ENCODE assay signal across 11 cellular contexts in the genomic region with DNA sequence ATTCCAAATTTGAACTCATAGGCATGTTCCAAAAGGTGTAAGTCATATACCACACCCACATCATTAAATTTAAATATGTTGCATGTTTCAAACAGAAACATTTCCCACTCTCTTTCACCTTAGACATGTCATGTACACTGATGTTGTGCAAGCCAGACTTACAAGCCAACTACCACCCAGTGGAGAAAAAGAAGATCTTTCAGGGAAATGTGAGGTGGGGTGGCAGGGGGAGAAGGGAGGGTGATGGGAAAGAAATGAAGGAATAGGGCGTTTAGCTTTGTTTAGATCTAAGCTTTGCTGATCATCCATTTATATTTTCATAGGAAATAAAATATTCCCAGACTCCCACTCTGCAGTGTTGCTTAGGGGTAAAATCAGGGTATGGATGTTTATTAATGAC. TPM values are rescaled to one million over a fixed set of nuclear protein-coding genes. Genes with fewer than 3 reads are reported as not detected.
A peak's percentile ranks its signal among the peaks of the same experiment; 100 is the strongest.
DNase-seq lines count a peak whose midpoint lies in the region; ATAC-seq and TF ChIP-seq lines count a peak whose summit lies in the region.
"Had no signal": no experiment of that assay in that cellular context is flagged by ENCODE, and none has a peak within 500 bp of the region (broad histone marks: within the 10 kb centered on the region; RNA-seq: fewer than 3 reads in every experiment).

No MANE protein-coding gene starts in this region.

- H3K4me1 ChIP-seq in right atrium auricular region (peaks cover 0 to 10% of the 10 kb centered on the region in 2 donors), ascending aorta (peaks cover 0 to 5% of the 10 kb centered on the region in 2 donors), vagina (peaks cover 5% of the 10 kb centered on the region)

- H3K9me3 Mint-ChIP-seq in memory B cell, result no peaks in the 10 kb centered on the region
- no peaks in the 10 kb centered on the region for H3K9me3 Mint-ChIP-seq in activated T-helper 17 cell treated with anti-CD3 and anti-CD28 coated beads, Interleukin-2, amount 50 U/mL, for 72 hours
- H3K9me3 Mint-ChIP-seq: H9 had no signal

- H3K27me3 ChIP-seq in right atrium auricular region (no peaks in the 10 kb centered on the region), ascending aorta (no peaks in the 10 kb centered on the region), vagina (no peaks in the 10 kb centered on the region)

- no peak overlapping the region for H3K27ac Mint-ChIP-seq in memory B cell
- no peak overlapping the region for H3K27ac Mint-ChIP-seq in activated T-helper 17 cell treated with anti-CD3 and anti-CD28 coated beads, Interleukin-2, amount 50 U/mL, for 72 hours
- H3K27ac Mint-ChIP-seq: activated CD8-positive, alpha-beta T cell treated with anti-CD3 and anti-CD28 coated beads, Interleukin-2, amount 10 ng/mL, durations not matched to agents 7 days and 5 days had no signal

- no peak for ATAC-seq in memory B cell (ENCODE audit: low read depth)
- ATAC-seq in HG02938 (IDR thresholded peaks at IDR 0.05; ENCODE audit: unreplicated experiment), result no peak
- ATAC-seq in activated T-helper 17 cell treated with anti-CD3 and anti-CD28 coated beads, Interleukin-2, amount 50 U/mL, for 72 hours (replicated peaks), result no peak
- ATAC-seq: activated CD8-positive, alpha-beta T cell treated with anti-CD3 and anti-CD28 coated beads, Interleukin-2, amount 10 ng/mL, durations not matched to agents 7 days and 5 days had no signal

- H3K4me1 Mint-ChIP-seq in memory B cell, result peaks cover 13% of the 10 kb centered on the region
- peaks cover 6% of the 10 kb centered on the region for H3K4me1 Mint-ChIP-seq in activated T-helper 17 cell treated with anti-CD3 and anti-CD28 coated beads, Interleukin-2, amount 50 U/mL, for 72 hours

- H3K27me3 Mint-ChIP-seq in memory B cell, result peaks cover 8% of the 10 kb centered on the region
- H3K27me3 Mint-ChIP-seq in activated T-helper 17 cell treated with anti-CD3 and anti-CD28 coated beads, Interleukin-2, amount 50 U/mL, for 72 hours, result peaks cover 16% of the 10 kb centered on the region

- intact Hi-C loops in cardiac septum (cut with DNase I), result no loop called here
- intact Hi-C loops in ascending aorta (cut with DNase I), result no loop called here
- intact Hi-C loops in vagina (cut with DNase I), result no loop called here

- DNase-seq in right atrium auricular region (ENCODE audit: low spot score) (no peak), cardiac septum (ENCODE audit: low spot score) (no peak), ascending aorta (ENCODE audit: low spot score in 2 of 2) (no peak), memory B cell (ENCODE audit: low spot score in 2 of 2) (no peak), vagina (ENCODE audit: extremely low spot score in 2 of 2) (no peak), SK-N-DZ (ENCODE audit: low spot score) (no peak)
- DNase-seq: activated CD8-positive, alpha-beta T cell treated with anti-CD3 and anti-CD28 coated beads, Interleukin-2, amount 10 ng/mL, durations not matched to agents 7 days and 5 days; central memory CD4-positive, alpha-beta T cell; H9 had no signal

- peak overlapping the region; percentile 58 to 62 for H3K4me3 ChIP-seq in right atrium auricular region
- peak overlapping the region; percentile 78 to 95 for H3K4me3 ChIP-seq in ascending aorta
- peak overlapping the region; percentile 22 to 67 for H3K4me3 ChIP-seq in vagina

- TF ChIP-seq CTCF in right atrium auricular region (IDR thresholded peaks at IDR 0.05) (no peak), ascending aorta (IDR thresholded peaks at IDR 0.05) (no peak), vagina (IDR thresholded peaks at IDR 0.05) (no peak)

- no peaks in the 10 kb centered on the region for H3K36me3 ChIP-seq in right atrium auricular region
- no peaks in the 10 kb centered on the region for H3K36me3 ChIP-seq in ascending aorta
- H3K36me3 ChIP-seq in vagina, result no peaks in the 10 kb centered on the region

- H3K36me3 Mint-ChIP-seq in memory B cell, result peaks cover 2% of the 10 kb centered on the region
- no peaks in the 10 kb centered on the region for H3K36me3 Mint-ChIP-seq in activated T-helper 17 cell treated with anti-CD3 and anti-CD28 coated beads, Interleukin-2, amount 50 U/mL, for 72 hours (ENCODE audit: low read depth)

- TF ChIP-seq POLR2A in vagina (IDR thresholded peaks at IDR 0.05), result no peak

- peak overlapping the region in 1 of 2 donors; percentile 83 for H3K27ac ChIP-seq in right atrium auricular region
- peak overlapping the region; percentile 13 to 92 for H3K27ac ChIP-seq in ascending aorta
- no peak overlapping the region for H3K27ac ChIP-seq in vagina

- no peaks in the 10 kb centered on the region for H3K9me3 ChIP-seq in right atrium auricular region
- no peaks in the 10 kb centered on the region for H3K9me3 ChIP-seq in ascending aorta
- H3K9me3 ChIP-seq in vagina, result no peaks in the 10 kb centered on the region

- H3K4me3 Mint-ChIP-seq in memory B cell, result peak overlapping the region; percentile 19
- H3K4me3 Mint-ChIP-seq in activated T-helper 17 cell treated with anti-CD3 and anti-CD28 coated beads, Interleukin-2, amount 50 U/mL, for 72 hours, result no peak overlapping the region
- H3K4me3 Mint-ChIP-seq: activated CD8-positive, alpha-beta T cell treated with anti-CD3 and anti-CD28 coated beads, Interleukin-2, amount 10 ng/mL, durations not matched to agents 7 days and 5 days; H9 had no signal

RNA-seq across cellular contexts. Expression of a gene that starts 1.6 kb away (rescaled TPM):
- total RNA-seq in right atrium auricular region, result 1 to 10 TPM; 9.3 to 9.9 TPM
- 5.2 TPM for total RNA-seq in cardiac septum
- total RNA-seq in ascending aorta, result 42.8 TPM
- 19.2 TPM for total RNA-seq in vagina
- polyA plus RNA-seq in SK-N-DZ (2014; cell fraction: cytosol; rRNA removed), result 2.0 and 2.4 TPM in 2 replicates
- 0.84 and 0.96 TPM in 2 replicates for polyA plus RNA-seq in SK-N-DZ (2014; cell fraction: nucleus; rRNA removed)
- not detected for total RNA-seq in activated T-helper 17 cell treated with anti-CD3 and anti-CD28 coated beads, Interleukin-2, amount 50 U/mL, for 72 hours
- total RNA-seq: activated CD8-positive, alpha-beta T cell treated with anti-CD3 and anti-CD28 coated beads, Interleukin-2, amount 10 ng/mL, durations not matched to agents 7 days and 5 days had no signal
